In the genomic region with DNA sequence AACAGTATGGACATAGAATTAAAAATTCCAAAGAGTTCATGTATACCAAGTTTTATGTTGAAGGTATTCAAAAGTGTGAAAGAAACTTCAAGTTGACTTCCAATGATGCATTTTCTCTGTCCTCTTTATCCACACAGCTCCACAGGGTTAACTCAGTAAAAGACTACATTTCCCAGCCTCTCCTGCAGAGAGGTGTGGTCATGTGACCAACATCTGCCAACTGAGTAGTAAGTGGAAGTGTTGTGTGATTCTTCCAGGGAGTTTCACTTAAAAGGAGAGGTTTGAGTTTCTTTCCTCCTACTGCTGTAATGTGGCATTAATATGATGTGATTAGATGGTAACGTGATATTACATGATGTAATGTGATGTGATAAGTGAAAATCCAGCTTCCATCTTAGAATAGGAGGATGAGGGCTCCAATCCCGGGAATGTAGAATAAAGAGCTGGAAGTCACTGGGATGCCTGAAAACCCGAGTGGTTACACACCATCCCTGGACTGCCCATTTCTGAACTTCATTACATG, we compare ENCODE assay signal across 1 cellular context.
TF ChIP-seq lines count a peak whose summit lies in the region.

No MANE protein-coding gene starts in this region.

TF ChIP-seq in HEK293, 187 proteins besides CTCF, POLR2A, EP300 and RAD21 (continued from another document):
- TF ChIP-seq, protein P1, sequence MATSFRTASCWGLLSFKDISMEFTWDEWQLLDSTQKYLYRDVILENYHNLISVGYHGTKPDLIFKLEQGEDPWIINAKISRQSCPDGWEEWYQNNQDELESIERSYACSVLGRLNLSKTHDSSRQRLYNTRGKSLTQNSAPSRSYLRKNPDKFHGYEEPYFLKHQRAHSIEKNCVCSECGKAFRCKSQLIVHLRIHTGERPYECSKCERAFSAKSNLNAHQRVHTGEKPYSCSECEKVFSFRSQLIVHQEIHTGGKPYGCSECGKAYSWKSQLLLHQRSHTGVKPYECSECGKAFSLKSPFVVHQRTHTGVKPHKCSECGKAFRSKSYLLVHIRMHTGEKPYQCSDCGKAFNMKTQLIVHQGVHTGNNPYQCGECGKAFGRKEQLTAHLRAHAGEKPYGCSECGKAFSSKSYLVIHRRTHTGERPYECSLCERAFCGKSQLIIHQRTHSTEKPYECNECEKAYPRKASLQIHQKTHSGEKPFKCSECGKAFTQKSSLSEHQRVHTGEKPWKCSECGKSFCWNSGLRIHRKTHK (tag by site-specific recombination; IDR thresholded peaks at IDR 0.05): no peak
